ENCODE assay signal across 10 cellular contexts in genomic region chr18:58858591-58859468, GRCh38. TPM values are rescaled to one million over a fixed set of nuclear protein-coding genes. Genes with fewer than 3 reads are reported as not detected.
DNase-seq lines count a peak whose midpoint lies in the region; ATAC-seq and TF ChIP-seq lines count a peak whose summit lies in the region.
"Had no signal": no experiment of that assay in that cellular context is flagged by ENCODE, and none has a peak within 500 bp of the region (broad histone marks: within the 10 kb centered on the region; RNA-seq: fewer than 3 reads in every experiment).

No MANE protein-coding gene starts in this region.

- H3K27me3 ChIP-seq in Panc1 (ENCODE audit: control insufficient read depth, insufficient read depth, low read length) (no peaks in the 10 kb centered on the region), uterus (no peaks in the 10 kb centered on the region)

- peaks cover 36% of the 10 kb centered on the region for H3K4me1 ChIP-seq in Panc1 (ENCODE audit: control insufficient read depth, insufficient read depth, low read length)
- H3K4me1 ChIP-seq in uterus: peaks cover 5 to 16% of the 10 kb centered on the region in 2 donors

- in situ Hi-C loops in Panc1 (cut with HindIII; ENCODE audit: low pct_unique_long_range_greater_than_20kb, low sequenced_read_pairs): no loop called here

- H3K4me3 ChIP-seq in Panc1 (ENCODE audit: low read depth in 2 of 2, low read length in 2 of 2) (no peak overlapping the region), fibroblast of mammary gland (ENCODE audit: control insufficient read depth, low read depth, low read length) (no peak overlapping the region), uterus (no peak overlapping the region)

- ATAC-seq in Panc1: 0 out of 2 replicates have a peak, but pooled peaks have one; percentile 18

- intact Hi-C loops in Panc1 (cut with micrococcal nuclease; ENCODE audit: unreplicated experiment): no loop called here
- intact Hi-C loops in uterus (cut with DNase I; ENCODE audit: low total_unique reads): no loop called here

- no peaks in the 10 kb centered on the region for H3K36me3 ChIP-seq in Panc1 (ENCODE audit: control insufficient read depth, insufficient read depth, low read length)
- H3K36me3 ChIP-seq in uterus: no peaks in the 10 kb centered on the region

- POLR2A ChIA-PET in Panc1 (lab: Charles Lee): no interaction called here

- BruUV-seq in Panc1 (replicated peaks; lab: Mats Ljungman, UMichigan): no TSS peak

- peak overlapping the region; percentile 99 for H3K27ac ChIP-seq in Panc1 (ENCODE audit: low read length)
- peak overlapping the region; percentile 95 to 99 for H3K27ac ChIP-seq in uterus

- DNase-seq in Panc1 (ENCODE audit: low read depth, low spot score): no peak
- DNase-seq in fibroblast of mammary gland (ENCODE audit: low read depth): peak; percentile 44
- DNase-seq in neural crest cell (ENCODE audit: low read depth, low spot score): no peak
- peak; percentile 43 to 47 for DNase-seq in uterus
- DNase-seq in NCI-H2081 (lab: John Stamatoyannopoulos, UW): no peak
- no peak for DNase-seq in AML-193 (lab: John Stamatoyannopoulos, UW)
- DNase-seq in Kasumi-1 (lab: John Stamatoyannopoulos, UW): no peak
- DNase-seq: DMS53; stimulated activated CD4-positive, alpha-beta T cell treated with anti-CD3 and anti-CD28 coated beads, Interleukin-2, amount 100 ng/mL, for 48 hours; T-helper 2 cell had no signal

- H3K9me3 Mint-ChIP-seq in neural crest cell: peaks cover 5% of the 10 kb centered on the region

- TF ChIP-seq CTCF in Panc1 (IDR thresholded peaks at IDR 0.05) (no peak), fibroblast of mammary gland (conservative IDR thresholded peaks at IDR 0.05; ENCODE audit: control insufficient read depth, insufficient read depth, low read depth, low read length) (no peak), neural crest cell (conservative IDR thresholded peaks at IDR 0.05) (no peak), uterus (IDR thresholded peaks at IDR 0.05) (no peak)

- TF ChIP-seq POLR2A in uterus (IDR thresholded peaks at IDR 0.05): no peak

- H3K9me3 ChIP-seq in Panc1 (ENCODE audit: control insufficient read depth, insufficient read depth, low read depth, low read length) (no peaks in the 10 kb centered on the region), uterus (no peaks in the 10 kb centered on the region)

- peaks cover 51% of the 10 kb centered on the region for H3K4me1 Mint-ChIP-seq in neural crest cell

- no peaks in the 10 kb centered on the region for H3K36me3 Mint-ChIP-seq in neural crest cell (ENCODE audit: low read depth)

- peak overlapping the region; percentile 7 for H3K27ac Mint-ChIP-seq in neural crest cell (ENCODE audit: unreplicated experiment)

- H3K27me3 Mint-ChIP-seq in neural crest cell (ENCODE audit: low read depth): no peaks in the 10 kb centered on the region

- H3K4me3 Mint-ChIP-seq in neural crest cell: peak overlapping the region; percentile 48

- CTCF ChIA-PET in Panc1 (lab: Charles Lee): no interaction called here

RNA-seq across cellular contexts. Expression of gene ZNF532, which starts 5.8 kb away (rescaled TPM):
- total RNA-seq in Panc1 (2021; ENCODE audit: unreplicated experiment) (49.8 TPM), neural crest cell (171 and 180 TPM in 2 replicates), uterus (100 to 1,000 TPM in 2 of 4 donors, 10 to 100 TPM in 2; 32.4 to 174 (median 127) TPM)
- 33.3 TPM for polyA plus RNA-seq in Panc1 (2012; ENCODE audit: insufficient read length)

Comparison
In these comparisons a context has a peak if more than half of its experiments do, and no peak if none do; other contexts are left out.
1. DNase-seq: peak in fibroblast of mammary gland (single experiment) and uterus (2 of 2); none in Panc1 (single experiment), neural crest cell (single experiment), NCI-H2081 (0 of 2), AML-193 (0 of 2) and Kasumi-1 (0 of 2).